20 cellular contexts compared by ENCODE assay signal in genomic region chr9:134950404-134950760, GRCh38. TPM values are rescaled to one million over a fixed set of nuclear protein-coding genes. Genes with fewer than 3 reads are reported as not detected.
DNase-seq lines count a peak whose midpoint lies in the region; ATAC-seq, FAIRE-seq and TF ChIP-seq lines count a peak whose summit lies in the region.
"Had no signal": no experiment of that assay in that cellular context is flagged by ENCODE, and none has a peak within 500 bp of the region (broad histone marks: within the 10 kb centered on the region; RNA-seq: fewer than 3 reads in every experiment).

No MANE protein-coding gene starts in this region.

- no peak overlapping the region for H2BK15ac ChIP-seq in H9 (ENCODE audit: low read depth, low read length)

- H3K23me2 ChIP-seq in H9 (ENCODE audit: insufficient read length, low read depth, low read length, poor library complexity, severe bottlenecking): no peaks in the 10 kb centered on the region

- H3K27me3 ChIP-seq in sigmoid colon: peaks cover 0 to 27% (median 8%) of the 10 kb centered on the region in 3 donors
- peaks cover 4 to 17% of the 10 kb centered on the region in 2 experiments; a peak in 3 of 5 replicates for H3K27me3 ChIP-seq in HepG2 (ENCODE audit: control insufficient read depth in 1 of 2, insufficient read depth in 2 of 2, low read length in 2 of 2)
- no peaks in the 10 kb centered on the region for H3K27me3 ChIP-seq in H9 (ENCODE audit: insufficient read depth, low read length)
- H3K27me3 ChIP-seq: BE2C had no signal

- no peak for ATAC-seq in natural killer cell treated with Interleukin-12 subunit alpha and Interleukin-12 subunit beta and Interleukin-15 and Interleukin-18, amount 100 ng/mL, for 72 hours
- ATAC-seq in natural killer cell (no peak), HepG2 (no peak)
- no peak for ATAC-seq in activated naive CD8-positive, alpha-beta T cell treated with anti-CD3 and anti-CD28 coated beads, Interleukin-2, amount 50 U/mL, for 24 hours
- ATAC-seq: CD8-positive, alpha-beta T cell had no signal

- H3K14ac ChIP-seq in H9 (ENCODE audit: insufficient read depth, low read length): no peak overlapping the region

- H3K79me2 ChIP-seq in HepG2 (ENCODE audit: insufficient read depth, low read length) (no peaks in the 10 kb centered on the region), H9 (ENCODE audit: insufficient read depth, low read length) (no peaks in the 10 kb centered on the region)

- no peaks in the 10 kb centered on the region for H3K9me3 Mint-ChIP-seq in natural killer cell treated with Interleukin-12 subunit alpha and Interleukin-12 subunit beta and Interleukin-15 and Interleukin-18, amount 100 ng/mL, for 72 hours
- no peaks in the 10 kb centered on the region for H3K9me3 Mint-ChIP-seq in natural killer cell
- H3K9me3 Mint-ChIP-seq in activated naive CD8-positive, alpha-beta T cell treated with anti-CD3 and anti-CD28 coated beads, Interleukin-2, amount 50 U/mL, for 24 hours: no peaks in the 10 kb centered on the region
- H3K9me3 Mint-ChIP-seq in H9: peaks cover 3 to 7% of the 10 kb centered on the region in 2 experiments; a peak in 3 of 5 replicates
- H3K9me3 Mint-ChIP-seq: HFFc6 had no signal

- no peak overlapping the region for H3T11ph ChIP-seq in H9 (ENCODE audit: low read length)

- no peaks in the 10 kb centered on the region for H3K27me3 Mint-ChIP-seq in natural killer cell treated with Interleukin-12 subunit alpha and Interleukin-12 subunit beta and Interleukin-15 and Interleukin-18, amount 100 ng/mL, for 72 hours
- H3K27me3 Mint-ChIP-seq in natural killer cell (ENCODE audit: low read depth in 2 of 2) (no peaks in the 10 kb centered on the region), H9 (ENCODE audit: low read depth) (peaks cover 7% of the 10 kb centered on the region)
- no peaks in the 10 kb centered on the region for H3K27me3 Mint-ChIP-seq in activated naive CD8-positive, alpha-beta T cell treated with anti-CD3 and anti-CD28 coated beads, Interleukin-2, amount 50 U/mL, for 24 hours

- H3K9me3 ChIP-seq in kidney (ENCODE audit: control insufficient read depth in 1 of 2, low read length in 2 of 2) (peaks cover 0 to 7% of the 10 kb centered on the region in 2 donors), sigmoid colon (no peaks in the 10 kb centered on the region), HepG2 (ENCODE audit: low read length) (no peaks in the 10 kb centered on the region), H9 (ENCODE audit: control insufficient read depth, low read depth, low read length) (no peaks in the 10 kb centered on the region)
- H3K9me3 ChIP-seq: BE2C had no signal

- TF ChIP-seq CTCF in natural killer cell (IDR thresholded peaks at IDR 0.05): no peak
- TF ChIP-seq CTCF in kidney (IDR thresholded peaks at IDR 0.05; ENCODE audit: borderline replicate concordance, extremely low read depth, insufficient read depth): no peak
- TF ChIP-seq CTCF in sigmoid colon (IDR thresholded peaks at IDR 0.05): no peak
- no peak for TF ChIP-seq CTCF in HepG2 (CRISPR knock-in tag; IDR thresholded peaks at IDR 0.05)
- no peak for TF ChIP-seq CTCF in H9 (conservative IDR thresholded peaks at IDR 0.05)

- 77 to 85% methylated on average over 9 of the region's 9 CpGs for WGBS in sigmoid colon, 2 donors
- WGBS in HepG2 (ENCODE audit: low lambda C conversion rate): 37% methylated on average over 2 of the region's 9 CpGs
- no CpG with 5 or more reads among the region's 9 CpGs for WGBS in H9 (ENCODE audit: extremely low coverage, insufficient read length, low lambda C conversion rate)

- H3K4me1 ChIP-seq in kidney (ENCODE audit: control insufficient read depth in 1 of 2, insufficient read depth in 1 of 2, low read depth in 1 of 2, low read length in 2 of 2) (no peaks in the 10 kb centered on the region), sigmoid colon (no peaks in the 10 kb centered on the region), HepG2 (ENCODE audit: insufficient read depth, low read length) (no peaks in the 10 kb centered on the region), H9 (ENCODE audit: insufficient read depth, low read length) (no peaks in the 10 kb centered on the region)

- H4K5ac ChIP-seq in H9 (ENCODE audit: insufficient read length, low read depth, low read length): no peak overlapping the region

- H3K4ac ChIP-seq in H9 (ENCODE audit: low read depth, low read length): no peak overlapping the region

- H3K4me3 ChIP-seq in kidney (ENCODE audit: low read length in 2 of 2): no peak overlapping the region
- H3K4me3 ChIP-seq in sigmoid colon: no peak overlapping the region
- H3K4me3 ChIP-seq in HepG2 (replicated peaks in 1 of 3; ENCODE audit: insufficient read depth in 1 of 3, low read depth in 2 of 3, low read length in 3 of 3): no peak overlapping the region

- H3K27ac Mint-ChIP-seq in natural killer cell treated with Interleukin-12 subunit alpha and Interleukin-12 subunit beta and Interleukin-15 and Interleukin-18, amount 100 ng/mL, for 72 hours: no peak overlapping the region
- H3K27ac Mint-ChIP-seq in natural killer cell: no peak overlapping the region
- no peak overlapping the region for H3K27ac Mint-ChIP-seq in activated naive CD8-positive, alpha-beta T cell treated with anti-CD3 and anti-CD28 coated beads, Interleukin-2, amount 50 U/mL, for 24 hours
- H3K27ac Mint-ChIP-seq in H9: no peak overlapping the region
- H3K27ac Mint-ChIP-seq: CD8-positive, alpha-beta T cell; HFFc6 had no signal

- no peaks in the 10 kb centered on the region for H3K36me3 Mint-ChIP-seq in natural killer cell treated with Interleukin-12 subunit alpha and Interleukin-12 subunit beta and Interleukin-15 and Interleukin-18, amount 100 ng/mL, for 72 hours
- H3K36me3 Mint-ChIP-seq in natural killer cell (no peaks in the 10 kb centered on the region), H9 (ENCODE audit: insufficient read depth in 1 of 3, low read depth in 3 of 3) (0 out of 7 replicates have a peak, but pooled peaks cover 0 to 1% (median 0%) of the 10 kb centered on the region in 3 experiments)
- no peaks in the 10 kb centered on the region for H3K36me3 Mint-ChIP-seq in activated naive CD8-positive, alpha-beta T cell treated with anti-CD3 and anti-CD28 coated beads, Interleukin-2, amount 50 U/mL, for 24 hours (ENCODE audit: low read depth)
- H3K36me3 Mint-ChIP-seq: CD8-positive, alpha-beta T cell had no signal

- H3K9ac ChIP-seq in kidney (ENCODE audit: low read length in 2 of 2) (no peak overlapping the region), HepG2 (ENCODE audit: insufficient read depth, low read depth, low read length) (no peak overlapping the region), H9 (ENCODE audit: extremely low read depth, insufficient read length, low read length) (no peak overlapping the region)

- no peak overlapping the region for H3K23ac ChIP-seq in H9 (ENCODE audit: insufficient read length, low read depth, low read length)

- CTCF ChIA-PET in HepG2 (lab: Yijun Ruan, JAX; ENCODE audit: low intra/inter-chr PET ratio, low total read pairs): no interaction called here

- intact Hi-C loops in natural killer cell (cut with micrococcal nuclease): no loop called here
- intact Hi-C loops in kidney (cut with DNase I): no loop called here
- intact Hi-C loops in sigmoid colon (cut with DNase I): no loop called here
- intact Hi-C loops in HepG2 (cut with micrococcal nuclease; ENCODE audit: unreplicated experiment): no loop called here

- no peak overlapping the region for H3K18ac ChIP-seq in H9 (ENCODE audit: insufficient read length, low read depth, low read length)

- TF ChIP-seq RAD21 in HepG2 (CRISPR knock-in tag; IDR thresholded peaks at IDR 0.05): no peak

- no peaks in the 10 kb centered on the region for H4K20me1 ChIP-seq in HepG2 (ENCODE audit: insufficient read depth, low read length)
- no peaks in the 10 kb centered on the region for H4K20me1 ChIP-seq in H9 (ENCODE audit: control insufficient read depth, insufficient read depth, insufficient read length)

- FAIRE-seq in kidney (lab: Jason Lieb, UNC) (no peak), HepG2 (lab: Jason Lieb, UNC) (no peak)
- FAIRE-seq: A204.1, D721Med, H1 had no signal

- no peak overlapping the region for H2AK5ac ChIP-seq in H9 (ENCODE audit: insufficient read length, low read length)

- in situ Hi-C loops in HepG2 (cut with HindIII; ENCODE audit: extremely low pct_ligation_motif_present, low pct_unique_long_range_greater_than_20kb): no loop called here

- H3K36me3 ChIP-seq in kidney (ENCODE audit: control insufficient read depth in 1 of 2, insufficient read depth in 2 of 2, low read length in 2 of 2): no peaks in the 10 kb centered on the region
- H3K36me3 ChIP-seq in sigmoid colon: no peaks in the 10 kb centered on the region
- no peaks in the 10 kb centered on the region for H3K36me3 ChIP-seq in HepG2 (replicated peaks in 1 of 2; ENCODE audit: control insufficient read depth in 1 of 2, insufficient read depth in 2 of 2, low read length in 2 of 2)
- H3K36me3 ChIP-seq: BE2C had no signal

- POLR2A ChIA-PET in HepG2 (lab: Yijun Ruan, JAX): no interaction called here

- BruUV-seq in HepG2 (replicated peaks; lab: Mats Ljungman, UMichigan): no TSS peak

- H2BK120ac ChIP-seq in H9 (ENCODE audit: low read depth, low read length, poor library complexity, severe bottlenecking): no peak overlapping the region

- H2BK12ac ChIP-seq in H9 (ENCODE audit: insufficient read length, low read depth, low read length): no peak overlapping the region

- no peak overlapping the region for H4K8ac ChIP-seq in H9 (replicated peaks; ENCODE audit: insufficient read length, low read depth, low read length)

- no peak overlapping the region for H3K4me2 ChIP-seq in HepG2 (ENCODE audit: low read depth, low read length)
- no peak overlapping the region for H3K4me2 ChIP-seq in H9 (ENCODE audit: insufficient read depth, insufficient read length, low read length)

- H2AFZ ChIP-seq in HepG2 (ENCODE audit: low read length) (no peak overlapping the region), H9 (ENCODE audit: low read length) (no peak overlapping the region)

- no peak overlapping the region for H2BK20ac ChIP-seq in H9 (ENCODE audit: low read depth, low read length, poor library complexity, severe bottlenecking)

- peak; percentile 51 for DNase-seq in natural killer cell treated with Interleukin-12 subunit alpha and Interleukin-12 subunit beta and Interleukin-15 and Interleukin-18, amount 100 ng/mL, for 72 hours (ENCODE audit: low spot score)
- DNase-seq in natural killer cell (no peak), kidney (peak; percentile 23), sigmoid colon (peak; percentile 29), HepG2 (ENCODE audit: low spot score) (no peak), H9 (no peak)
- DNase-seq in activated naive CD8-positive, alpha-beta T cell treated with anti-CD3 and anti-CD28 coated beads, Interleukin-2, amount 50 U/mL, for 24 hours: no peak
- DNase-seq: BE2C; CD8-positive, alpha-beta T cell; COR-L47; DMS153; GF-D8; HCEC 1CT; HFFc6 had no signal

- no peaks in the 10 kb centered on the region for H3K79me1 ChIP-seq in H9 (ENCODE audit: insufficient read depth, low read depth, low read length, poor library complexity, severe bottlenecking)

- H3K4me1 Mint-ChIP-seq in natural killer cell treated with Interleukin-12 subunit alpha and Interleukin-12 subunit beta and Interleukin-15 and Interleukin-18, amount 100 ng/mL, for 72 hours (ENCODE audit: low read depth in 2 of 2): no peaks in the 10 kb centered on the region
- H3K4me1 Mint-ChIP-seq in natural killer cell (no peaks in the 10 kb centered on the region), H9 (no peaks in the 10 kb centered on the region)
- no peaks in the 10 kb centered on the region for H3K4me1 Mint-ChIP-seq in activated naive CD8-positive, alpha-beta T cell treated with anti-CD3 and anti-CD28 coated beads, Interleukin-2, amount 50 U/mL, for 24 hours

- TF ChIP-seq EP300 in sigmoid colon (IDR thresholded peaks at IDR 0.05) (no peak), HepG2 (IDR thresholded peaks at IDR 0.05; ENCODE audit: low read depth in 2 of 2, low read length in 2 of 2) (no peak), HepG2 (CRISPR knock-in tag; IDR thresholded peaks at IDR 0.05; ENCODE audit: borderline replicate concordance) (no peak)

- no peak overlapping the region for H4K91ac ChIP-seq in H9 (ENCODE audit: insufficient read length, low read depth, low read length)

- no peak overlapping the region for H3K4me3 Mint-ChIP-seq in natural killer cell treated with Interleukin-12 subunit alpha and Interleukin-12 subunit beta and Interleukin-15 and Interleukin-18, amount 100 ng/mL, for 72 hours
- H3K4me3 Mint-ChIP-seq in natural killer cell (no peak overlapping the region), H9 (no peak overlapping the region)
- H3K4me3 Mint-ChIP-seq in activated naive CD8-positive, alpha-beta T cell treated with anti-CD3 and anti-CD28 coated beads, Interleukin-2, amount 50 U/mL, for 24 hours: no peak overlapping the region
- H3K4me3 Mint-ChIP-seq: CD8-positive, alpha-beta T cell; HFFc6 had no signal

- H3K56ac ChIP-seq in H9 (ENCODE audit: insufficient read length, low read depth, low read length): no peak overlapping the region

- no peak overlapping the region for H2BK5ac ChIP-seq in H9 (ENCODE audit: insufficient read length, low read length)

- TF ChIP-seq POLR2A in sigmoid colon (IDR thresholded peaks at IDR 0.05): no peak
- no peak for TF ChIP-seq POLR2A in HepG2 (IDR thresholded peaks at IDR 0.05; ENCODE audit: insufficient read depth in 1 of 2, low read depth in 2 of 2, low read length in 2 of 2)

- no peak overlapping the region for H3K27ac ChIP-seq in kidney (ENCODE audit: low read depth in 2 of 2, low read length in 2 of 2)
- H3K27ac ChIP-seq in sigmoid colon: no peak overlapping the region
- no peak overlapping the region for H3K27ac ChIP-seq in HepG2 (ENCODE audit: extremely low read length, insufficient read depth, low read length)
- no peak overlapping the region for H3K27ac ChIP-seq in H9 (ENCODE audit: insufficient read length, low read depth, low read length)
- H3K27ac ChIP-seq: C4-2B, HL-60 had no signal

RNA-seq across cellular contexts. Expression of gene FCN1, which starts 32.7 kb away (rescaled TPM):
- total RNA-seq in natural killer cell treated with Interleukin-12 subunit alpha and Interleukin-12 subunit beta and Interleukin-15 and Interleukin-18, amount 100 ng/mL, for 72 hours: not detected
- 10 to 100 TPM; 22.7 to 70.3 (median 26.9) TPM for total RNA-seq in natural killer cell
- total RNA-seq in kidney: 13.0 TPM
- 3.2 TPM for polyA plus RNA-seq in kidney (ENCODE audit: insufficient read depth, low read depth, low replicate concordance)
- total RNA-seq in sigmoid colon: 1 to 10 TPM; 1.2 to 6.9 (median 1.9) TPM
- 1 to 10 TPM in 2 of 3 donors, under 1 TPM in 1; 0.69 to 2.8 (median 1.2) TPM for polyA plus RNA-seq in sigmoid colon
- total RNA-seq in HepG2 (2016; rRNA removed; fragmentation: Illumina TruSeq; extraction: Trizol): not detected in 2 replicates
- total RNA-seq in HepG2 (2016; cell fraction: cytosol; rRNA removed; fragmentation: Illumina TruSeq; extraction: Trizol; ENCODE audit: low read depth): not detected in 2 replicates
- total RNA-seq in HepG2 (2016; cell fraction: insoluble cytoplasmic fraction; rRNA removed; fragmentation: Illumina TruSeq; extraction: Trizol): not detected in 2 replicates
- total RNA-seq in HepG2 (2016; cell fraction: membrane; rRNA removed; fragmentation: Illumina TruSeq; extraction: Trizol): not detected in 2 replicates
- total RNA-seq in HepG2 (2016; cell fraction: nucleus; rRNA removed; fragmentation: Illumina TruSeq; extraction: Trizol): not detected in 2 replicates
- polyA plus RNA-seq in HepG2 (2011; rRNA removed): not detected in 2 replicates
- polyA plus RNA-seq in HepG2 (2011; cell fraction: cytosol; rRNA removed): not detected in 2 replicates
- polyA plus RNA-seq in HepG2 (2011; cell fraction: nucleus; rRNA removed): not detected in 2 replicates
- not detected in 2 replicates for polyA plus RNA-seq in HepG2 (2012)
- not detected in 2 replicates for polyA plus RNA-seq in HepG2 (2016; cell fraction: cytosol; fragmentation: Illumina TruSeq; extraction: Trizol; ENCODE audit: low read depth)
- not detected in 2 replicates for polyA plus RNA-seq in HepG2 (2016; cell fraction: insoluble cytoplasmic fraction; fragmentation: Illumina TruSeq; extraction: Trizol; ENCODE audit: low read depth)
- not detected in 2 replicates for polyA plus RNA-seq in HepG2 (2016; cell fraction: membrane; fragmentation: Illumina TruSeq; extraction: Trizol; ENCODE audit: low read depth)
- polyA plus RNA-seq in HepG2 (2016; cell fraction: nucleus; fragmentation: Illumina TruSeq; extraction: Trizol; ENCODE audit: insufficient read depth, low read depth): not detected in 2 replicates
- not detected in 2 replicates for polyA minus RNA-seq in HepG2 (2011; rRNA and poly(A)+ RNA removed; ENCODE audit: low replicate concordance)
- not detected in 2 replicates for polyA minus RNA-seq in HepG2 (2011; cell fraction: cytosol; rRNA and poly(A)+ RNA removed)
- polyA minus RNA-seq in HepG2 (2011; cell fraction: nucleus; rRNA and poly(A)+ RNA removed): not detected in 2 replicates
- not detected in 2 replicates for total RNA-seq in H9 (2021)
- total RNA-seq: H1, HFFc6 had no signal
- polyA plus RNA-seq: AG04450, H1 had no signal

Comparison
In these comparisons a context has a peak if more than half of its experiments do, and no peak if none do; other contexts are left out.
1. DNase-seq: peak in natural killer cell treated with Interleukin-12 subunit alpha and Interleukin-12 subunit beta and Interleukin-15 and Interleukin-18, amount 100 ng/mL, for 72 hours (single experiment), kidney (single experiment) and sigmoid colon (single experiment); none in natural killer cell (single experiment), activated naive CD8-positive, alpha-beta T cell treated with anti-CD3 and anti-CD28 coated beads, Interleukin-2, amount 50 U/mL, for 24 hours (single experiment), HepG2 (single experiment) and H9 (single experiment).